ENCODE assay signal across 5 cellular contexts in genomic region chr5:148932355-148932935, GRCh38.
"Had no signal": no experiment of that assay in that cellular context is flagged by ENCODE, and none has a peak within 500 bp of the region (broad histone marks: within the 10 kb centered on the region; RNA-seq: fewer than 3 reads in every experiment).

No MANE protein-coding gene starts in this region.

- H3K9me3 ChIP-seq: esophagus muscularis mucosa, tibial nerve had no signal

- H3K27ac ChIP-seq: esophagus muscularis mucosa, tibial nerve had no signal

- H3K36me3 ChIP-seq: esophagus muscularis mucosa, tibial nerve had no signal

- H3K27me3 ChIP-seq: esophagus muscularis mucosa, tibial nerve had no signal

- DNase-seq: activated CD4-positive, alpha-beta T cell treated with anti-CD3 and anti-CD28 coated beads, Interleukin-2, amount 50 U/mL, for 4 hours; activated gamma-delta T cell; effector CD8-positive, alpha-beta T cell had no signal

- H3K4me3 ChIP-seq: esophagus muscularis mucosa, tibial nerve had no signal
